Comparison of ENCODE assay signal across 8 cellular contexts in genomic region chr16:3718019-3718391, GRCh38. TPM values are rescaled to one million over a fixed set of nuclear protein-coding genes. Genes with fewer than 3 reads are reported as not detected.
A peak's percentile ranks its signal among the peaks of the same experiment; 100 is the strongest.
DNase-seq lines count a peak whose midpoint lies in the region; ATAC-seq, FAIRE-seq and TF ChIP-seq lines count a peak whose summit lies in the region.

No MANE protein-coding gene starts in this region.

- peaks cover 21% of the 10 kb centered on the region for H3K4me1 Mint-ChIP-seq in T-helper 2 cell treated with Interferon-gamma antibody and Interleukin-4, amounts not matched to agents 5 μg/mL and 100 μg/mL, for 36 hours (ENCODE audit: low read depth)
- peaks cover 20% of the 10 kb centered on the region for H3K4me1 Mint-ChIP-seq in activated naive CD8-positive, alpha-beta T cell treated with anti-CD3 and anti-CD28 coated beads, Interleukin-2, amount 10 ng/mL, durations not matched to agents 7 days and 5 days

- DNase-seq in T-helper 2 cell treated with Interferon-gamma antibody and Interleukin-4, amounts not matched to agents 5 μg/mL and 100 μg/mL, for 36 hours (ENCODE audit: low spot score), result no peak
- DNase-seq in T-helper 2 cell, result no peak
- no peak for DNase-seq in activated naive CD8-positive, alpha-beta T cell treated with anti-CD3 and anti-CD28 coated beads, Interleukin-2, amount 10 ng/mL, durations not matched to agents 7 days and 5 days
- no peak for DNase-seq in kidney
- DNase-seq in HK-2 (ENCODE audit: unreplicated experiment), result no peak

- ATAC-seq in activated naive CD8-positive, alpha-beta T cell treated with anti-CD3 and anti-CD28 coated beads, Interleukin-2, amount 10 ng/mL, durations not matched to agents 7 days and 5 days (ENCODE audit: low read depth), result no peak
- ATAC-seq in HG03045 (IDR thresholded peaks at IDR 0.05; ENCODE audit: unreplicated experiment) (no peak), GM19455 (IDR thresholded peaks at IDR 0.05; ENCODE audit: unreplicated experiment) (no peak)

- no peaks in the 10 kb centered on the region for H3K9me3 Mint-ChIP-seq in T-helper 2 cell treated with Interferon-gamma antibody and Interleukin-4, amounts not matched to agents 5 μg/mL and 100 μg/mL, for 36 hours
- H3K9me3 Mint-ChIP-seq in activated naive CD8-positive, alpha-beta T cell treated with anti-CD3 and anti-CD28 coated beads, Interleukin-2, amount 10 ng/mL, durations not matched to agents 7 days and 5 days, result no peaks in the 10 kb centered on the region

- intact Hi-C loops in kidney (cut with DNase I), result no loop called here

- H3K36me3 ChIP-seq in kidney (ENCODE audit: control insufficient read depth in 1 of 2, insufficient read depth in 2 of 2, low read length in 2 of 2), result peaks cover 0 to 4% of the 10 kb centered on the region in 2 donors

- peak overlapping the region; percentile 81 for H3K27ac Mint-ChIP-seq in T-helper 2 cell treated with Interferon-gamma antibody and Interleukin-4, amounts not matched to agents 5 μg/mL and 100 μg/mL, for 36 hours
- H3K27ac Mint-ChIP-seq in activated naive CD8-positive, alpha-beta T cell treated with anti-CD3 and anti-CD28 coated beads, Interleukin-2, amount 10 ng/mL, durations not matched to agents 7 days and 5 days, result peak overlapping the region; percentile 74

- peak overlapping the region; percentile 69 to 92 for H3K9ac ChIP-seq in kidney (ENCODE audit: low read length in 2 of 2)

- H3K9me3 ChIP-seq in kidney (ENCODE audit: control insufficient read depth in 1 of 2, low read length in 2 of 2), result no peaks in the 10 kb centered on the region

- no peak for FAIRE-seq in kidney (lab: Jason Lieb, UNC)

- peak overlapping the region; percentile 80 for H3K4me3 Mint-ChIP-seq in T-helper 2 cell treated with Interferon-gamma antibody and Interleukin-4, amounts not matched to agents 5 μg/mL and 100 μg/mL, for 36 hours
- H3K4me3 Mint-ChIP-seq in activated naive CD8-positive, alpha-beta T cell treated with anti-CD3 and anti-CD28 coated beads, Interleukin-2, amount 10 ng/mL, durations not matched to agents 7 days and 5 days, result peak overlapping the region; percentile 93

- peaks cover 15% of the 10 kb centered on the region for H3K36me3 Mint-ChIP-seq in T-helper 2 cell treated with Interferon-gamma antibody and Interleukin-4, amounts not matched to agents 5 μg/mL and 100 μg/mL, for 36 hours (ENCODE audit: low read depth)
- peaks cover 13% of the 10 kb centered on the region for H3K36me3 Mint-ChIP-seq in activated naive CD8-positive, alpha-beta T cell treated with anti-CD3 and anti-CD28 coated beads, Interleukin-2, amount 10 ng/mL, durations not matched to agents 7 days and 5 days

- H3K4me3 ChIP-seq in kidney (ENCODE audit: low read length in 2 of 2), result peak overlapping the region; percentile 82 to 93

- POLR2A ChIA-PET in activated naive CD8-positive, alpha-beta T cell treated with anti-CD3 and anti-CD28 coated beads, Interleukin-2, amount 10 ng/mL, durations not matched to agents 7 days and 5 days (lab: Charles Lee), result interaction anchor here (0.6 to 1.5 kb wide), 7 partner anchors 19 to 379 kb away, joined by 3 to 12 read pairs (median 4); no protein-coding TSS in a partner anchor

- H3K4me1 ChIP-seq in kidney (ENCODE audit: control insufficient read depth in 1 of 2, insufficient read depth in 1 of 2, low read depth in 1 of 2, low read length in 2 of 2), result peaks cover 5 to 7% of the 10 kb centered on the region in 2 donors

- no peak for TF ChIP-seq CTCF in kidney (IDR thresholded peaks at IDR 0.05; ENCODE audit: borderline replicate concordance, extremely low read depth, insufficient read depth)

- H3K27ac ChIP-seq in kidney (ENCODE audit: low read depth in 2 of 2, low read length in 2 of 2), result peak overlapping the region; percentile 89 to 91
- H3K27ac ChIP-seq in temporal lobe (ENCODE audit: low read depth, low read length), result peak overlapping the region; percentile 83

- H3K27me3 Mint-ChIP-seq in T-helper 2 cell treated with Interferon-gamma antibody and Interleukin-4, amounts not matched to agents 5 μg/mL and 100 μg/mL, for 36 hours (ENCODE audit: low read depth), result no peaks in the 10 kb centered on the region
- H3K27me3 Mint-ChIP-seq in activated naive CD8-positive, alpha-beta T cell treated with anti-CD3 and anti-CD28 coated beads, Interleukin-2, amount 10 ng/mL, durations not matched to agents 7 days and 5 days, result no peaks in the 10 kb centered on the region

RNA-seq across cellular contexts. Expression of gene TRAP1, which starts 0.7 kb away (rescaled TPM):
- 100 to 1,000 TPM; 116 to 121 TPM for total RNA-seq in activated naive CD8-positive, alpha-beta T cell treated with anti-CD3 and anti-CD28 coated beads, Interleukin-2, amount 10 ng/mL, durations not matched to agents 7 days and 5 days
- total RNA-seq in kidney, result 86.3 TPM
- 88.8 TPM for polyA plus RNA-seq in kidney (ENCODE audit: insufficient read depth, low read depth, low replicate concordance)
- total RNA-seq in temporal lobe, result 55.1 TPM
